ENCODE assay signal across 24 cellular contexts in the genomic region with DNA sequence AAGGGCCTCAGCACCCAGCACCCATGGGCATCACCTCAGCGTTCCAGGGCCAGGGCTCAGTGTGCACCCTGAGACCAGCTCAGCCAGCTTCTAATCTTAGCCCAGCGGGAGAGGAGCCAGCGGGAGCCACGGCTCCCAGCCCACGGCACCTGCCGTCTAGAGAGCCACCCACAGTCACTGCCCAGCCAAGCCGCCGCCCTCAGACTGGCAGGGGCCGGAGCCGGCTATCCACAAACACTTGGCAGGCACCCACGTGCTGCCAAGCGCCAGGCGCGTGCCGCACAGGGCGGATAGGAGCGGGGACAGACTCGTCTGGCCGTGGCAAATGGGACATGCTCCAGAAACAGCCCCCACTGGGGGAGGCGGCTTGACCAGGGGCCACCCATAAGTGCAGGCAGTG. TPM values are rescaled to one million over a fixed set of nuclear protein-coding genes. Genes with fewer than 3 reads are reported as not detected.
DNase-seq lines count a peak whose midpoint lies in the region; ATAC-seq and TF ChIP-seq lines count a peak whose summit lies in the region.
"Had no signal": no experiment of that assay in that cellular context is flagged by ENCODE, and none has a peak within 500 bp of the region (broad histone marks: within the 10 kb centered on the region; RNA-seq: fewer than 3 reads in every experiment).

No MANE protein-coding gene starts in this region.

- CTCF ChIA-PET in HEK293 (lab: Yijun Ruan, JAX) = interaction anchor here (0.6 kb wide), 1 partner anchor 55 kb away, joined by 3 read pairs; no protein-coding TSS in a partner anchor

- H3K4me3 Mint-ChIP-seq in osteocyte (ENCODE audit: unreplicated experiment) (no peak overlapping the region), nephron progenitor cell (no peak overlapping the region)
- H3K4me3 Mint-ChIP-seq: activated naive CD4-positive, alpha-beta T cell treated with anti-CD3 and anti-CD28 coated beads, Interleukin-2, amount 50 U/mL, for 24 hours; activated T-cell treated with anti-CD3 and anti-CD28 coated beads, Interleukin-2, amount 50 U/mL, for 72 hours; brain; CD4-positive, CD25-positive, alpha-beta regulatory T cell; neural crest cell had no signal

- H3K27ac ChIP-seq in HEK293 (ENCODE audit: extremely low read depth, low read depth, low read length) (no peak overlapping the region), body of pancreas (peak overlapping the region in 1 of 4 donors; percentile 20)
- H3K27ac ChIP-seq: colonic mucosa, PC-9 had no signal

- intact Hi-C loops in body of pancreas (cut with DNase I) (no loop called here), left colon (cut with DNase I, micrococcal nuclease) (no loop called here), sciatic nerve (cut with DNase I) (no loop called here)

- H3K36me3 ChIP-seq in HEK293 (ENCODE audit: control insufficient read depth in 2 of 2, insufficient read depth in 1 of 2, low read length in 2 of 2) (peaks cover 4 to 98% of the 10 kb centered on the region in 2 experiments; a peak in 2 of 3 replicates), body of pancreas (replicated peaks in 1 of 2; ENCODE audit: insufficient read depth in 1 of 2, low read depth in 2 of 2) (peaks cover 13 to 17% of the 10 kb centered on the region in 2 donors)

- peaks cover 23% of the 10 kb centered on the region for H3K36me3 Mint-ChIP-seq in osteocyte (ENCODE audit: unreplicated experiment)
- peaks cover 17% of the 10 kb centered on the region for H3K36me3 Mint-ChIP-seq in nephron progenitor cell (ENCODE audit: low read depth)

- H3K27me3 Mint-ChIP-seq in osteocyte (ENCODE audit: unreplicated experiment) (no peaks in the 10 kb centered on the region), nephron progenitor cell (ENCODE audit: low read depth, poor library complexity) (no peaks in the 10 kb centered on the region)
- H3K27me3 Mint-ChIP-seq: activated naive CD4-positive, alpha-beta T cell treated with anti-CD3 and anti-CD28 coated beads, Interleukin-2, amount 50 U/mL, for 24 hours; brain; CD4-positive, CD25-positive, alpha-beta regulatory T cell had no signal

- H3K4me1 Mint-ChIP-seq in osteocyte (ENCODE audit: unreplicated experiment) (no peaks in the 10 kb centered on the region), nephron progenitor cell (peaks cover 14% of the 10 kb centered on the region)
- H3K4me1 Mint-ChIP-seq: activated naive CD4-positive, alpha-beta T cell treated with anti-CD3 and anti-CD28 coated beads, Interleukin-2, amount 50 U/mL, for 24 hours; brain; CD4-positive, CD25-positive, alpha-beta regulatory T cell; neural crest cell had no signal

- H3K27ac Mint-ChIP-seq in osteocyte (ENCODE audit: unreplicated experiment) = no peak overlapping the region
- H3K27ac Mint-ChIP-seq in nephron progenitor cell = no peak overlapping the region
- H3K27ac Mint-ChIP-seq: activated naive CD4-positive, alpha-beta T cell treated with anti-CD3 and anti-CD28 coated beads, Interleukin-2, amount 50 U/mL, for 24 hours; activated T-cell treated with anti-CD3 and anti-CD28 coated beads, Interleukin-2, amount 50 U/mL, for 72 hours; CD4-positive, CD25-positive, alpha-beta regulatory T cell had no signal

- no peak overlapping the region for H3K4me3 ChIP-seq in HEK293 (ENCODE audit: low read depth, low read length)
- H3K4me3 ChIP-seq in body of pancreas = no peak overlapping the region
- H3K4me3 ChIP-seq: colonic mucosa, PC-9 had no signal

- no peak for TF ChIP-seq CTCF in HEK293 (tag by site-specific recombination; IDR thresholded peaks at IDR 0.05)
- no peak for TF ChIP-seq CTCF in body of pancreas (IDR thresholded peaks at IDR 0.05)
- no peak for TF ChIP-seq CTCF in osteocyte (IDR thresholded peaks at IDR 0.05)
- no peak for TF ChIP-seq CTCF in nephron progenitor cell (IDR thresholded peaks at IDR 0.05)

- POLR2A ChIA-PET in HEK293 (lab: Yijun Ruan, JAX) = no interaction called here

- no peaks in the 10 kb centered on the region for H3K27me3 ChIP-seq in body of pancreas
- H3K27me3 ChIP-seq: colonic mucosa had no signal

- H3K9me3 ChIP-seq in HEK293 (ENCODE audit: control insufficient read depth, insufficient read depth, low read depth, low read length) (no peaks in the 10 kb centered on the region), body of pancreas (no peaks in the 10 kb centered on the region)
- H3K9me3 ChIP-seq: colonic mucosa had no signal

- ATAC-seq in body of pancreas (peak; percentile 56), left colon (peak; percentile 21), sciatic nerve (peak; percentile 58)
- ATAC-seq: activated CD4-positive, CD25-positive, alpha-beta regulatory T cell treated with anti-CD3 and anti-CD28 coated beads, Interleukin-2, amount 50 U/mL, for 24 hours; activated T-cell treated with anti-CD3 and anti-CD28 coated beads, Interleukin-2, amount 50 U/mL, for 72 hours had no signal

- no peak for TF ChIP-seq POLR2A in body of pancreas (IDR thresholded peaks at IDR 0.05)

- WGBS in body of pancreas, 2 donors = 21% methylated on average over 20 of the region's 20 CpGs; no CpG with 5 or more reads in 1 of the 2 donors

- DNase-seq in body of pancreas (peak; percentile 45 to 84 (median 72)), left colon (no peak), sciatic nerve (ENCODE audit: low spot score) (no peak), osteocyte (ENCODE audit: extremely low spot score, unreplicated experiment) (no peak), nephron progenitor cell (no peak), HPDE6-E6E7 (ENCODE audit: extremely low spot score) (no peak), AG08395 (ENCODE audit: low spot score) (no peak)
- DNase-seq: activated T-cell treated with anti-CD3 and anti-CD28 coated beads, Interleukin-2, amount 50 U/mL, for 72 hours; CD4-positive, CD25-positive, alpha-beta regulatory T cell; colonic mucosa; HCEC 1CT; islet precursor cell; mesendoderm; NCI-H1436; NCI-H2227 treated with DMSO at 0.1 percent for 48 hours; NCI-H82; PC-9; stimulated activated CD4-positive, alpha-beta T cell treated with anti-CD3 and anti-CD28 coated beads, Interleukin-4, amount 100 ng/mL, for 1 hour; T-helper 9 cell had no signal

- H3K4me1 ChIP-seq in HEK293 (ENCODE audit: control insufficient read depth, insufficient read depth, low read length) = no peaks in the 10 kb centered on the region
- H3K4me1 ChIP-seq in body of pancreas = peaks cover 18% of the 10 kb centered on the region
- H3K4me1 ChIP-seq: colonic mucosa had no signal

- H3K9me3 Mint-ChIP-seq in osteocyte (ENCODE audit: unreplicated experiment) (no peaks in the 10 kb centered on the region), nephron progenitor cell (no peaks in the 10 kb centered on the region)
- H3K9me3 Mint-ChIP-seq: activated naive CD4-positive, alpha-beta T cell treated with anti-CD3 and anti-CD28 coated beads, Interleukin-2, amount 50 U/mL, for 24 hours; activated T-cell treated with anti-CD3 and anti-CD28 coated beads, Interleukin-2, amount 50 U/mL, for 72 hours; brain; CD4-positive, CD25-positive, alpha-beta regulatory T cell; neural crest cell had no signal

TF ChIP-seq in HEK293, 187 proteins besides CTCF, POLR2A, EP300 and RAD21:
- TF ChIP-seq ZNF529 (tag by site-specific recombination; IDR thresholded peaks at IDR 0.05; ENCODE audit: insufficient replicate concordance) = no peak
- TF ChIP-seq EGR2 (tag by site-specific recombination; IDR thresholded peaks at IDR 0.05; ENCODE audit: low read depth) = peak; percentile 47
- peak; percentile 38; the same call in 1 of the 2 replicates for TF ChIP-seq ZFHX2 (tag by site-specific recombination; conservative IDR thresholded peaks at IDR 0.05)

RNA-seq across cellular contexts. Expression of gene BRD3, which starts 18.6 kb away (rescaled TPM):
- total RNA-seq in body of pancreas (10 to 100 TPM; 12.2 to 27.4 TPM), left colon (10 to 100 TPM; 21.5 to 36.7 TPM), sciatic nerve (54.4 TPM), osteocyte (56.2 and 63.8 TPM in 2 replicates)

RNA-seq across cellular contexts. Expression of gene BRD3OS, which starts 24.0 kb away (rescaled TPM):
- 1 to 10 TPM; 7.3 to 9.6 TPM for total RNA-seq in body of pancreas
- total RNA-seq in left colon = 1 to 10 TPM; 2.9 to 6.4 TPM
- 16.4 TPM for total RNA-seq in sciatic nerve
- 19.9 and 22.0 TPM in 2 replicates for total RNA-seq in osteocyte

RNA-seq across cellular contexts. Expression of gene VAV2, which starts 57.1 kb away (rescaled TPM):
- total RNA-seq in body of pancreas = 10 to 100 TPM; 31.6 to 32.3 TPM
- 10 to 100 TPM; 29.6 to 43.2 TPM for total RNA-seq in left colon
- total RNA-seq in sciatic nerve = 20.5 TPM
- 21.5 and 24.4 TPM in 2 replicates for total RNA-seq in osteocyte

Comparison
In these comparisons a context has a peak if more than half of its experiments do, and no peak if none do; other contexts are left out.
1. DNase-seq: peak in body of pancreas (4 of 4); none in left colon (0 of 2), sciatic nerve (single experiment), osteocyte (single experiment), nephron progenitor cell (single experiment), HPDE6-E6E7 (single experiment) and AG08395 (single experiment).
2. Peak in every context shown above with its lines, with median percentiles within 50 percentile points of each other: ATAC-seq.